In the genomic region with DNA sequence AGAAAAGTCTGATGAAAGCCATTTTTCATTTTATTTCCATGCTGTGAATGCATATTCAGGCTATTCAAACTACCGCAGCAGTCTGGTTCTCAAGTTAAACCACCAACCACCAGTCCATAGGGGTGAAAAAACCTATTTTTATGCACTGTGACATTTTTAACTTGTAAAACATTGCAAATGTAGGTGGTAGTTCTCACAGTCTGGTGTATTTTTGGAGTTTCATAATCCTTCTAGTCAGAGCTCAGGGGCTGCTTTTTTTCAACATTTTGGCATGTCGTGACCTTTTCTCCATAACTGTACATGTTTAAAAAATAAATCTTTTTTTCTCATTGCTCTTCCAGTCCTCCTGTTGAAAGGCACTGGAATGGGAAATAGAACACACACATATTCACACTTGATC, we compare ENCODE assay signal across 17 cellular contexts.
DNase-seq lines count a peak whose midpoint lies in the region; ATAC-seq, FAIRE-seq and TF ChIP-seq lines count a peak whose summit lies in the region.
"Had no signal": no experiment of that assay in that cellular context is flagged by ENCODE, and none has a peak within 500 bp of the region (broad histone marks: within the 10 kb centered on the region; RNA-seq: fewer than 3 reads in every experiment).

No MANE protein-coding gene starts in this region.

- H4K8ac ChIP-seq in trophoblast cell (ENCODE audit: low read depth, low read length), result no peak overlapping the region

- H2BK12ac ChIP-seq in trophoblast cell (ENCODE audit: low read length), result no peak overlapping the region

- no peak for TF ChIP-seq RAD21 in neural cell (conservative IDR thresholded peaks at IDR 0.05)

- H3K4ac ChIP-seq in trophoblast cell (ENCODE audit: low read depth, low read length), result no peak overlapping the region

- no peak overlapping the region for H3K4me3 ChIP-seq in cardiac fibroblast (replicated peaks in 1 of 2; ENCODE audit: low read depth in 2 of 2, low read length in 2 of 2)
- H3K4me3 ChIP-seq in neural cell (ENCODE audit: low read length), result no peak overlapping the region
- no peak overlapping the region for H3K4me3 ChIP-seq in trophoblast cell (ENCODE audit: low read depth, low read length)
- H3K4me3 ChIP-seq in PC-3 (ENCODE audit: low read length), result no peak overlapping the region
- H3K4me3 ChIP-seq: coronary artery, SJSA1, skin epidermis had no signal

- no TSS peak for BruUV-seq in PC-3 (replicated peaks; lab: Mats Ljungman, UMichigan)

- POLR2A ChIA-PET in PC-3 (lab: Charles Lee; ENCODE audit: unreplicated experiment), result no interaction called here

- TF ChIP-seq CTCF in cardiac fibroblast (IDR thresholded peaks at IDR 0.05; ENCODE audit: low read depth, low read length) (no peak), neural cell (IDR thresholded peaks at IDR 0.05; ENCODE audit: poor library complexity, severe bottlenecking) (no peak), PC-3 (conservative IDR thresholded peaks at IDR 0.05; ENCODE audit: low read depth, low read length) (no peak)

- intact Hi-C loops in PC-3 (cut with micrococcal nuclease), result no loop called here

- no peak overlapping the region for H2AK5ac ChIP-seq in trophoblast cell (ENCODE audit: low read length)

- H2BK5ac ChIP-seq in trophoblast cell (ENCODE audit: low read depth, low read length, poor library complexity), result no peak overlapping the region

- H3K79me1 ChIP-seq in trophoblast cell (ENCODE audit: low read length), result peaks cover 9% of the 10 kb centered on the region

- H3K9me2 ChIP-seq in neural cell (ENCODE audit: insufficient read depth, low read length) (no peaks in the 10 kb centered on the region), PC-3 (replicated peaks; ENCODE audit: low read length) (no peaks in the 10 kb centered on the region)

- H3K36me3 ChIP-seq in neural cell (ENCODE audit: insufficient read depth, low read length) (no peaks in the 10 kb centered on the region), trophoblast cell (ENCODE audit: control insufficient read depth in 1 of 2, insufficient read depth in 2 of 2, low read length in 2 of 2) (no peaks in the 10 kb centered on the region), PC-3 (ENCODE audit: low read depth, low read length) (no peaks in the 10 kb centered on the region)
- H3K36me3 ChIP-seq: SJSA1 had no signal

- no peak overlapping the region for H3K18ac ChIP-seq in trophoblast cell (ENCODE audit: low read length)

- H3K14ac ChIP-seq in trophoblast cell (ENCODE audit: low read length), result no peak overlapping the region

- H3K27ac ChIP-seq in neural cell (ENCODE audit: low read length) (no peak overlapping the region), trophoblast cell (ENCODE audit: low read depth, low read length) (no peak overlapping the region), PC-3 (ENCODE audit: low read length) (no peak overlapping the region)
- H3K27ac ChIP-seq: coronary artery, SJSA1, skin epidermis had no signal

- no peak overlapping the region for H3K4me2 ChIP-seq in neural cell (ENCODE audit: low read length)
- no peak overlapping the region for H3K4me2 ChIP-seq in trophoblast cell (ENCODE audit: low read length)
- H3K4me2 ChIP-seq in PC-3 (ENCODE audit: low read length), result no peak overlapping the region

- H3K79me2 ChIP-seq in neural cell (replicated peaks; ENCODE audit: insufficient read depth, low read length) (no peaks in the 10 kb centered on the region), trophoblast cell (ENCODE audit: control insufficient read depth, insufficient read depth, low read length, poor library complexity) (no peaks in the 10 kb centered on the region), PC-3 (ENCODE audit: low read length) (no peaks in the 10 kb centered on the region)

- H4K20me1 ChIP-seq in neural cell (ENCODE audit: insufficient read depth), result no peaks in the 10 kb centered on the region
- no peaks in the 10 kb centered on the region for H4K20me1 ChIP-seq in PC-3 (ENCODE audit: low read length)

- TF ChIP-seq POLR2A in GM12891 (IDR thresholded peaks at IDR 0.05; ENCODE audit: low read depth, low read length), result no peak

- H3K23ac ChIP-seq in trophoblast cell (ENCODE audit: low read length), result no peak overlapping the region

- H3K4me1 ChIP-seq in trophoblast cell (ENCODE audit: control insufficient read depth in 1 of 2, insufficient read depth in 2 of 2, low read length in 2 of 2) (peaks cover 4 to 5% of the 10 kb centered on the region in 2 experiments), PC-3 (ENCODE audit: insufficient read depth, low read length) (no peaks in the 10 kb centered on the region)
- H3K4me1 ChIP-seq: SJSA1 had no signal

- ATAC-seq in HG02885 (IDR thresholded peaks at IDR 0.05; ENCODE audit: poor library complexity, unreplicated experiment) (peak; percentile 71), PC-3 (no peak), GM18520 (IDR thresholded peaks at IDR 0.05; ENCODE audit: unreplicated experiment) (no peak)
- ATAC-seq: HCT116 had no signal

- TF ChIP-seq EP300 in neural cell (conservative IDR thresholded peaks at IDR 0.05; ENCODE audit: poor library complexity, severe bottlenecking), result no peak

- H3K9ac ChIP-seq in neural cell (ENCODE audit: low read length) (no peak overlapping the region), trophoblast cell (ENCODE audit: low read length) (no peak overlapping the region), PC-3 (ENCODE audit: low read length) (no peak overlapping the region)

- H2BK120ac ChIP-seq in trophoblast cell (ENCODE audit: insufficient read depth, low read length, poor library complexity), result no peak overlapping the region

- CTCF ChIA-PET in PC-3 (lab: Charles Lee), result no interaction called here

- no CpG with 5 or more reads among the region's 2 CpGs for WGBS in trophoblast cell (ENCODE audit: extremely low coverage, insufficient coverage, insufficient read length)

- H3K9me3 ChIP-seq in neural cell (ENCODE audit: low read length) (no peaks in the 10 kb centered on the region), trophoblast cell (ENCODE audit: insufficient read depth, low read depth, low read length) (no peaks in the 10 kb centered on the region), PC-3 (ENCODE audit: low read length) (no peaks in the 10 kb centered on the region)
- H3K9me3 ChIP-seq: SJSA1 had no signal

- H2AFZ ChIP-seq in neural cell (ENCODE audit: low read depth, low read length) (peak overlapping the region; percentile 3), trophoblast cell (ENCODE audit: insufficient read depth, low read length, poor library complexity) (no peak overlapping the region), PC-3 (ENCODE audit: low read length) (no peak overlapping the region)

- H3F3A ChIP-seq in neural cell (ENCODE audit: insufficient read depth, low read length, poor library complexity, severe bottlenecking) (no peaks in the 10 kb centered on the region), PC-3 (ENCODE audit: low read length, unreplicated experiment) (no peaks in the 10 kb centered on the region)

- DNase-seq in GM12891 (ENCODE audit: insufficient read length, low spot score), result no peak
- DNase-seq in cardiac fibroblast (ENCODE audit: low read depth in 2 of 2), result peak; percentile 10 to 58
- DNase-seq in trophoblast cell, result no peak
- DNase-seq in PC-3, result no peak
- DNase-seq in NCI-H226, result no peak
- DNase-seq: activated CD4-positive, alpha-beta T cell treated with anti-CD3 and anti-CD28 coated beads, Interleukin-2, amount 50 U/mL, for 48 hours; COR-L47; erythroblast; NCI-H2171 treated with DMSO at 0.1 percent for 48 hours; stimulated activated naive CD4-positive, alpha-beta T cell had no signal

- no peak overlapping the region for H4K12ac ChIP-seq in trophoblast cell (ENCODE audit: low read depth, low read length)

- H3K27me3 ChIP-seq in neural cell (ENCODE audit: insufficient read depth, low read depth, low read length), result no peaks in the 10 kb centered on the region
- H3K27me3 ChIP-seq in trophoblast cell (ENCODE audit: insufficient read depth, low read length), result no peaks in the 10 kb centered on the region
- no peaks in the 10 kb centered on the region for H3K27me3 ChIP-seq in PC-3 (ENCODE audit: low read length)
- H3K27me3 ChIP-seq: SJSA1 had no signal

- no peak for FAIRE-seq in GM12891 (lab: Jason Lieb, UNC)

- H4K91ac ChIP-seq in trophoblast cell (ENCODE audit: low read depth, low read length), result no peak overlapping the region

TF ChIP-seq in GM12891, 5 proteins besides CTCF, POLR2A, EP300 and RAD21:
- TF ChIP-seq TAF1 (IDR thresholded peaks at IDR 0.05; ENCODE audit: low read depth, low read length), result no peak
- TF ChIP-seq SPI1 (IDR thresholded peaks at IDR 0.05; ENCODE audit: low read depth, low read length), result peak; percentile 61; the same call in 1 of the 2 replicates

TF ChIP-seq in neural cell, 6 proteins besides CTCF, POLR2A, EP300 and RAD21:
- no peak for TF ChIP-seq TAF1 (IDR thresholded peaks at IDR 0.05; ENCODE audit: low read depth)
- TF ChIP-seq POLR2AphosphoS5 (IDR thresholded peaks at IDR 0.05), result no peak

Comparison
In these comparisons a context has a peak if more than half of its experiments do, and no peak if none do; other contexts are left out.
1. DNase-seq: peak in cardiac fibroblast (2 of 2); none in GM12891 (single experiment), trophoblast cell (0 of 2), PC-3 (single experiment) and NCI-H226 (single experiment).